31 cellular contexts compared by ENCODE assay signal in the genomic region with DNA sequence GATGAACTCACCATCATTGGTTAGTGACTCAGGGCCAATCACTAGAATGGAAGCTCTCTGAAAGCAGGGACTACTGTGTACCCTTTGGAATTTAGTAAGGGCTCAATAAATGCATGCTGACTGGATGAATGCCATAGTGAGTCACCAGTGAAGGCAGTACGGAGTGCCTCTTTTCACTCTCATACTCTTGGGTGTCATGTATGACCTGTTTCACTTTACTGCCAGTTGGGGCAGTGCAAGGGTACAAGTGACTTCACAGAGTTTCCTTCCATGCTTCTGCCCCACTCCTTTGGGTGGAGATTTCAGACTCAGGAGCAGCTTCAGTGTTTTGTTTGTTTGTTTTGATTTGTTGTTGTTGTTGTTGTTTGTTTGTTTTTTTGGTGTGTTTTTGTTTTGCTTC. TPM values are rescaled to one million over a fixed set of nuclear protein-coding genes. Genes with fewer than 3 reads are reported as not detected.
"Had no signal": no experiment of that assay in that cellular context is flagged by ENCODE, and none has a peak within 500 bp of the region (broad histone marks: within the 10 kb centered on the region; RNA-seq: fewer than 3 reads in every experiment).

No MANE protein-coding gene starts in this region.

- ATAC-seq: activated CD8-positive, alpha-beta T cell treated with anti-CD3 and anti-CD28 coated beads for 36 hours; activated naive CD4-positive, alpha-beta T cell treated with anti-CD3 and anti-CD28 coated beads, Interleukin-2, amount 50 U/mL, for 72 hours had no signal

- H3K9ac ChIP-seq: KMS-11 had no signal

- H3K36me3 ChIP-seq: adrenal gland, brain microvascular endothelial cell, WERI-Rb-1 had no signal

- H3K4me1 Mint-ChIP-seq: activated CD4-positive, alpha-beta T cell treated with anti-CD3 and anti-CD28 coated beads, Interleukin-2, amount 10 ng/mL, durations not matched to agents 24 days and 14 days had no signal

- H3K4me3 ChIP-seq: adrenal gland, PC-9 had no signal

- H3K4me3 Mint-ChIP-seq: activated CD4-positive, alpha-beta T cell treated with anti-CD3 and anti-CD28 coated beads, Interleukin-2, amount 10 ng/mL, durations not matched to agents 24 days and 14 days; activated CD8-positive, alpha-beta T cell treated with anti-CD3 and anti-CD28 coated beads for 36 hours had no signal

- H3K27ac Mint-ChIP-seq: activated CD4-positive, alpha-beta T cell treated with anti-CD3 and anti-CD28 coated beads, Interleukin-2, amount 10 ng/mL, durations not matched to agents 24 days and 14 days; activated CD8-positive, alpha-beta T cell treated with anti-CD3 and anti-CD28 coated beads for 36 hours; activated naive CD4-positive, alpha-beta T cell treated with anti-CD3 and anti-CD28 coated beads, Interleukin-2, amount 50 U/mL, for 72 hours; activated T-helper 2 cell treated with anti-CD3 and anti-CD28 coated beads, Interferon-gamma antibody, Interleukin-2, Interleukin-4, amounts not matched to agents 10 μg/mL and 5 μg/mL and 100 μg/mL, durations not matched to agents 14 hours and 24 hours and 36 hours had no signal

- H3K9me3 Mint-ChIP-seq: activated CD4-positive, alpha-beta T cell treated with anti-CD3 and anti-CD28 coated beads, Interleukin-2, amount 10 ng/mL, durations not matched to agents 24 days and 14 days; activated T-helper 2 cell treated with anti-CD3 and anti-CD28 coated beads, Interferon-gamma antibody, Interleukin-2, Interleukin-4, amounts not matched to agents 10 μg/mL and 5 μg/mL and 100 μg/mL, durations not matched to agents 14 hours and 24 hours and 36 hours had no signal

- H3K27ac ChIP-seq: adrenal gland, brain microvascular endothelial cell, KMS-11, PC-9, WERI-Rb-1 had no signal

- H3K4me1 ChIP-seq: adrenal gland had no signal

- H3K4me2 ChIP-seq: KMS-11, PC-9 had no signal

- H3K9me3 ChIP-seq: adrenal gland had no signal

- H2AFZ ChIP-seq: PC-9 had no signal

- H3K27me3 ChIP-seq: brain microvascular endothelial cell had no signal

- H3K36me3 Mint-ChIP-seq: activated naive CD4-positive, alpha-beta T cell treated with anti-CD3 and anti-CD28 coated beads, Interleukin-2, amount 50 U/mL, for 72 hours had no signal

- H3K27me3 Mint-ChIP-seq: activated CD4-positive, alpha-beta T cell treated with anti-CD3 and anti-CD28 coated beads, Interleukin-2, amount 10 ng/mL, durations not matched to agents 24 days and 14 days; activated CD8-positive, alpha-beta T cell treated with anti-CD3 and anti-CD28 coated beads for 36 hours had no signal

- DNase-seq: activated CD4-positive, alpha-beta T cell treated with anti-CD3 and anti-CD28 coated beads, Interleukin-2, amount 10 ng/mL, durations not matched to agents 24 days and 14 days; activated CD4-positive, alpha-beta T cell treated with anti-CD3 and anti-CD28 coated beads, Interleukin-2, amount 50 U/mL, for 4 hours; activated CD8-positive, alpha-beta T cell treated with anti-CD3 and anti-CD28 coated beads for 36 hours; activated gamma-delta T cell; activated naive CD4-positive, alpha-beta T cell treated with Interleukin-2 at 50 U/mL for 16 hours; activated T-cell treated with anti-CD3 and anti-CD28 coated beads, Interleukin-2, amount 50 U/mL, for 1 hour; adrenal gland; anterior cingulate cortex; brain microvascular endothelial cell; central memory CD4-positive, alpha-beta T cell; NCI-H1105; NCI-H1417 treated with DMSO at 0.1 percent for 48 hours; NCI-H187 treated with DMSO at 0.1 percent for 48 hours; NCI-H2081; NCI-H226; NCI-H446 treated with DMSO at 0.1 percent for 48 hours; NCI-H524 treated with DMSO at 0.1 percent for 48 hours; PC-9; Right ventricle myocardium superior; SW 1271; T-helper 1 cell; T-helper 2 cell; T1000; WERI-Rb-1 had no signal

- FAIRE-seq: RCC 7860 had no signal

RNA-seq across cellular contexts. Expression of a gene that starts 57.7 kb away (rescaled TPM):
- total RNA-seq: activated CD4-positive, alpha-beta T cell treated with anti-CD3 and anti-CD28 coated beads, Interleukin-2, amount 10 ng/mL, durations not matched to agents 24 days and 14 days; activated CD8-positive, alpha-beta memory T cell treated with anti-CD3 and anti-CD28 coated beads for 36 hours; activated CD8-positive, alpha-beta T cell treated with anti-CD3 and anti-CD28 coated beads for 36 hours; activated naive CD4-positive, alpha-beta T cell treated with anti-CD3 and anti-CD28 coated beads, Interleukin-2, amount 50 U/mL, for 72 hours; activated T-helper 2 cell treated with anti-CD3 and anti-CD28 coated beads, Interferon-gamma antibody, Interleukin-2, Interleukin-4, amounts not matched to agents 10 μg/mL and 5 μg/mL and 100 μg/mL, durations not matched to agents 14 hours and 24 hours and 36 hours; LHCN-M2; OCI-LY7; PC-9; Right ventricle myocardium superior had no signal
